ENCODE assay signal across 3 cellular contexts in the genomic region with DNA sequence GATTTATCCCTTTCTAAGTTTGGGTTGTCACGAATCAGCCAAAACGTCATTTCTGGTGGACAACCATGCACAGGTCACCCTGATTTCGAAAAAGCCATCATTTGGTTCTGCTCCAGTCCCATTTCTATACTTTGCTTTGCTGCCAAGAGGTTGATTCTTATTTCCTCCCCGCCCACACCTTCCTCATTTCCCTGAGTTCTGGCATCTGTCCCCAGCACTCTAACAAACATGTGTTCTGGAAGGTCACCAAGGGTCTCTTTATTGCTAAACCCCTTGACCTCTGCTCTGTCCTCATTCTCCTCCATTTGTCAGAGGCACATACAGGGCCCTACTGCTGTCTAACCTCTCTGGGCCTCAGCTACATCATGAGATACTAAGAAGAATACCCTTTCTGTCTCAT.
TF ChIP-seq lines count a peak whose summit lies in the region.

No MANE protein-coding gene starts in this region.

TF ChIP-seq in liver, 16 proteins besides CTCF, POLR2A, EP300 and RAD21:
- peak; percentile 85 to 90 for TF ChIP-seq RXRA (IDR thresholded peaks at IDR 0.05)
- peak in 1 of 2 donors; percentile 20 for TF ChIP-seq JUND (IDR thresholded peaks at IDR 0.05)
- no peak for TF ChIP-seq FOXA2 (IDR thresholded peaks at IDR 0.05)
- TF ChIP-seq MAX (IDR thresholded peaks at IDR 0.05), result peak; percentile 95
- TF ChIP-seq TAF1 (conservative IDR thresholded peaks at IDR 0.05), result no peak
- TF ChIP-seq REST (IDR thresholded peaks at IDR 0.05), result no peak
- TF ChIP-seq SP1 (IDR thresholded peaks at IDR 0.05), result peak; percentile 62
- peak; percentile 78 for TF ChIP-seq YY1 (IDR thresholded peaks at IDR 0.05)
- TF ChIP-seq HNF4G (IDR thresholded peaks at IDR 0.05), result no peak
- TF ChIP-seq ZBTB33 (IDR thresholded peaks at IDR 0.05), result peak; percentile 36
- peak; percentile 70 to 71 for TF ChIP-seq HNF4A (conservative IDR thresholded peaks at IDR 0.05)
- TF ChIP-seq FOXA1 (IDR thresholded peaks at IDR 0.05), result no peak
- no peak for TF ChIP-seq ATF3 (IDR thresholded peaks at IDR 0.05)
- peak; percentile 98 for TF ChIP-seq NR2F2 (IDR thresholded peaks at IDR 0.05)
- TF ChIP-seq GABPA (IDR thresholded peaks at IDR 0.05 in 1 of 2, conservative IDR thresholded peaks at IDR 0.05 in 1 of 2), result no peak
- peak; percentile 87 to 95 for TF ChIP-seq EGR1 (IDR thresholded peaks at IDR 0.05; ENCODE audit: low read depth in 2 of 2)

TF ChIP-seq in HepG2, 621 proteins besides CTCF, POLR2A, EP300 and RAD21:
- TF ChIP-seq IKZF4 (CRISPR knock-in tag; IDR thresholded peaks at IDR 0.05; ENCODE audit: borderline replicate concordance, low read depth, not compliant biosample characterization) (no peak), TOE1 (CRISPR knock-in tag; IDR thresholded peaks at IDR 0.05) (no peak), HOXA5 (CRISPR knock-in tag; IDR thresholded peaks at IDR 0.05) (no peak), RFXAP (CRISPR knock-in tag; IDR thresholded peaks at IDR 0.05; ENCODE audit: borderline replicate concordance) (no peak), ZNF414 (CRISPR knock-in tag; IDR thresholded peaks at IDR 0.05) (no peak), ZNF569 (CRISPR knock-in tag; IDR thresholded peaks at IDR 0.05; ENCODE audit: borderline replicate concordance) (no peak), ZNF557 (CRISPR knock-in tag; IDR thresholded peaks at IDR 0.05) (no peak), PHB2 (IDR thresholded peaks at IDR 0.05; ENCODE audit: partially characterized antibody) (no peak), SOX6 (IDR thresholded peaks at IDR 0.05) (no peak), SOX6 (CRISPR knock-in tag; IDR thresholded peaks at IDR 0.05) (no peak), MAZ (IDR thresholded peaks at IDR 0.05; ENCODE audit: borderline replicate concordance, low read depth, low read length) (no peak), MAZ (CRISPR knock-in tag; IDR thresholded peaks at IDR 0.05; ENCODE audit: low read depth) (no peak), NFRKB (IDR thresholded peaks at IDR 0.05) (no peak), HHEX (CRISPR knock-in tag; IDR thresholded peaks at IDR 0.05) (no peak), ZNF333 (CRISPR knock-in tag; IDR thresholded peaks at IDR 0.05; ENCODE audit: borderline replicate concordance) (no peak)
- TF ChIP-seq, protein P1, sequence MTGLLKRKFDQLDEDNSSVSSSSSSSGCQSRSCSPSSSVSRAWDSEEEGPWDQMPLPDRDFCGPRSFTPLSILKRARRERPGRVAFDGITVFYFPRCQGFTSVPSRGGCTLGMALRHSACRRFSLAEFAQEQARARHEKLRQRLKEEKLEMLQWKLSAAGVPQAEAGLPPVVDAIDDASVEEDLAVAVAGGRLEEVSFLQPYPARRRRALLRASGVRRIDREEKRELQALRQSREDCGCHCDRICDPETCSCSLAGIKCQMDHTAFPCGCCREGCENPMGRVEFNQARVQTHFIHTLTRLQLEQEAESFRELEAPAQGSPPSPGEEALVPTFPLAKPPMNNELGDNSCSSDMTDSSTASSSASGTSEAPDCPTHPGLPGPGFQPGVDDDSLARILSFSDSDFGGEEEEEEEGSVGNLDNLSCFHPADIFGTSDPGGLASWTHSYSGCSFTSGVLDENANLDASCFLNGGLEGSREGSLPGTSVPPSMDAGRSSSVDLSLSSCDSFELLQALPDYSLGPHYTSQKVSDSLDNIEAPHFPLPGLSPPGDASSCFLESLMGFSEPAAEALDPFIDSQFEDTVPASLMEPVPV (CRISPR knock-in tag; IDR thresholded peaks at IDR 0.05), result no peak

TF ChIP-seq in endothelial cell of umbilical vein, 7 proteins besides CTCF, POLR2A, EP300 and RAD21:
- TF ChIP-seq JUN (IDR thresholded peaks at IDR 0.05; ENCODE audit: borderline replicate concordance, insufficient read depth, insufficient read length, low read depth) (no peak), MYC (IDR thresholded peaks at IDR 0.05; ENCODE audit: low read depth, low read length) (no peak), EZH2 (IDR thresholded peaks at IDR 0.05; ENCODE audit: borderline replicate concordance, low read depth, low read length, severe bottlenecking) (no peak), GATA2 (IDR thresholded peaks at IDR 0.05; ENCODE audit: insufficient read depth, insufficient read length, low read depth, low read length) (no peak), MAX (IDR thresholded peaks at IDR 0.05; ENCODE audit: insufficient read depth, insufficient read length) (no peak), POLR2AphosphoS5 (IDR thresholded peaks at IDR 0.05; ENCODE audit: insufficient read depth, low read depth, low read length) (no peak), FOS (IDR thresholded peaks at IDR 0.05; ENCODE audit: borderline replicate concordance, insufficient read depth, low read length) (no peak)
